In the genomic region with DNA sequence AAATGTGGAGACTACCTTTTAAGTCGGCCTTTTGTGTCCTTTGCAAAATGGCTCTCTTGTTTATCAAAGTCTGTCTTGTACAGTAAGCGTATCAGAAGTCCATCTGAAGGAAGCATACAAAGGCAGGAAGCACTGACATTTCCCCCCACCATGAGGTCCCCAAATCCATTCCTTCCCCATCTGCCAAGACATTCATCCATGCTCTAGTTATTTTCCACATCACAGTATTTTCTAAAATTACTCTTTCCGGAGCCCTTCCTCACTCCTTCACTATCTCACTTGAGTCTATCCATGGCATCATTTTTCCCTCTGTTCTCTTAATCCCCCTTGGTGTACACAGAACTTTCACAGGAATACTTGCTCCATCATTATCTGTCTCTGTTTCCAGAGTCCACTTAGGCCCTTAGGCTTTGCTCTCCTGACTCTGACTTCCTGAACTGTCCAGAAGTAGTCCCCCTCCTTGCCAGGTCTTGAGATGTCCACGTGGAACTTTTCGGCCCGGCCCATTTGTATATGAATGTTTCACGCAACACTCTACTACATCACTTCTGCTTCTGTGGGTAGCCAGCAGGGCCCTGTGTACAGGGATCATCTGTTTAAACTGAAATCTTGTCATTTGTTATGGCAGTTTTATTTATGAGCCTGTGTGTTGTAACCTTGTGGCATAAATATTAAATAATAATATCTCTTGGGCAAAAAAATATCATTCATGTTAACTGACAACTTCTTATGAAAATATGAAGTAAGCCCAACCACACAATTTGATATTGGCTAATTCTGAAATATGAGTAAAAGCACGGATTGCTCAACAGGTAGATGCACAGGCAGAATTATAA, we compare ENCODE assay signal across 1 cellular context.
A peak's percentile ranks its signal among the peaks of the same experiment; 100 is the strongest.
TF ChIP-seq lines count a peak whose summit lies in the region.

No MANE protein-coding gene starts in this region.

TF ChIP-seq in K562, 482 proteins besides CTCF, POLR2A, EP300 and RAD21 (continued from another document):
- TF ChIP-seq MGA (IDR thresholded peaks at IDR 0.05) (no peak), MNT (conservative IDR thresholded peaks at IDR 0.05) (peak; percentile 67 to 77), MTA1 (IDR thresholded peaks at IDR 0.05; ENCODE audit: borderline replicate concordance) (0 out of 2 replicates have a peak, but pooled peaks have one; percentile 9)
